ENCODE assay signal across 27 cellular contexts in the genomic region with DNA sequence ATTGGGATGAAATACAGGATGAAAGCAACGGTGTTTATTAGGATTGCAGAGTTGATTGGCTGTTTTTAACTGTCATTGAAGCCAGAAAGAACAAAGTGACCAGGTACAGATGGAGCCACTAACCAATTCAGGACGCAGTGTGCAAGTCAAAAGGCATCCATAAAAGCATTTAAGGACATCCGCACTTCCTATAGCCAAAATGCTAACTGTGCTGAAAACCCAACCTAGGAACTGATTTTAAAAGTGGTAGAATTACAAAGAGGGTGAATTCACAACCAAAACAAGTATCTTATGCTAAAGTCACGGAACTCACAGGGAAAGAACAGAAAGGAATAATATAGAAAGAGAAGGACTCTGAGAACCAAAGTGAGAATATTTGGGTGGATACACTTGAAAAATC.
"Had no signal": no experiment of that assay in that cellular context is flagged by ENCODE, and none has a peak within 500 bp of the region (broad histone marks: within the 10 kb centered on the region; RNA-seq: fewer than 3 reads in every experiment).

No MANE protein-coding gene starts in this region.

- DNase-seq: colonic mucosa; cortex of kidney; dermis blood vessel endothelial cell; dorsolateral prefrontal cortex; effector CD4-positive, alpha-beta T cell; effector CD8-positive, alpha-beta T cell; effector memory CD4-positive, alpha-beta T cell; effector memory CD8-positive, alpha-beta T cell; endodermal cell; erythroblast; esophagus squamous epithelium; foreskin melanocyte; gastrocnemius medialis; glutamatergic neuron; head of caudate nucleus; heart left ventricle; heart right ventricle had no signal

- H3K36me3 ChIP-seq: colonic mucosa, esophagus muscularis mucosa, esophagus squamous epithelium, gastrocnemius medialis, gastroesophageal sphincter, heart left ventricle, heart right ventricle had no signal

- ATAC-seq: effector memory CD8-positive, alpha-beta T cell; esophagus mucosa; gastrocnemius medialis; gastroesophageal sphincter; heart left ventricle; heart right ventricle had no signal

- H3K9me3 ChIP-seq: colonic mucosa, esophagus muscularis mucosa, esophagus squamous epithelium, gastrocnemius medialis, gastroesophageal sphincter, heart left ventricle, heart right ventricle had no signal

- H3K4me1 ChIP-seq: colonic mucosa, esophagus muscularis mucosa, esophagus squamous epithelium, gastrocnemius medialis, gastroesophageal sphincter, heart left ventricle, heart right ventricle had no signal

- H3K4me3 ChIP-seq: colonic mucosa, coronary artery, dorsolateral prefrontal cortex, esophagus muscularis mucosa, esophagus squamous epithelium, gastrocnemius medialis, gastroesophageal sphincter, heart left ventricle, heart right ventricle had no signal

- FAIRE-seq: colon, endometrium, endothelial cell of umbilical vein, frontal cortex had no signal

- H3K27me3 ChIP-seq: colonic mucosa, dorsolateral prefrontal cortex, esophagus muscularis mucosa, esophagus squamous epithelium, foreskin keratinocyte, gastrocnemius medialis, gastroesophageal sphincter, heart left ventricle, heart right ventricle had no signal

- H3K27ac ChIP-seq: colonic mucosa, coronary artery, dorsolateral prefrontal cortex, epithelial cell of prostate, esophagus muscularis mucosa, esophagus squamous epithelium, foreskin keratinocyte, gastrocnemius medialis, gastroesophageal sphincter, heart left ventricle, heart right ventricle had no signal
